In genomic region chrX:135050603-135051002, GRCh38 we compare ENCODE assay signal across 9 cellular contexts. TPM values are rescaled to one million over a fixed set of nuclear protein-coding genes. Genes with fewer than 3 reads are reported as not detected.
DNase-seq lines count a peak whose midpoint lies in the region; ATAC-seq and TF ChIP-seq lines count a peak whose summit lies in the region.
"Had no signal": no experiment of that assay in that cellular context is flagged by ENCODE, and none has a peak within 500 bp of the region (broad histone marks: within the 10 kb centered on the region; RNA-seq: fewer than 3 reads in every experiment).

No MANE protein-coding gene starts in this region.

- H3K4me3 Mint-ChIP-seq in CD4-positive, alpha-beta memory T cell = peak overlapping the region; percentile 84 to 92 (median 90)
- peak overlapping the region; percentile 75 for H3K4me3 Mint-ChIP-seq in endodermal cell

- CTCF ChIA-PET in CD4-positive, alpha-beta memory T cell (lab: Charles Lee; ENCODE audit: partially characterized antibody) = no interaction called here
- CTCF ChIA-PET in Panc1 (lab: Charles Lee) = no interaction called here

- no peak overlapping the region for H3K4me3 ChIP-seq in CD4-positive, alpha-beta memory T cell (ENCODE audit: low read length in 2 of 2)
- H3K4me3 ChIP-seq in Panc1 (ENCODE audit: low read depth in 2 of 2, low read length in 2 of 2) = peak overlapping the region; percentile 69 to 85
- H3K4me3 ChIP-seq in endodermal cell (ENCODE audit: low read length) = peak overlapping the region; percentile 81
- peak overlapping the region; percentile 55 for H3K4me3 ChIP-seq in neuron (ENCODE audit: low read length)

- BruUV-seq in Panc1 (replicated peaks; lab: Mats Ljungman, UMichigan) = no TSS peak

- H3K4me1 ChIP-seq in CD4-positive, alpha-beta memory T cell (ENCODE audit: insufficient read depth, low read length) = peaks cover 13% of the 10 kb centered on the region
- H3K4me1 ChIP-seq in Panc1 (ENCODE audit: control insufficient read depth, insufficient read depth, low read length) (peaks cover 13% of the 10 kb centered on the region), endodermal cell (ENCODE audit: control insufficient read depth, insufficient read depth, low read length) (no peaks in the 10 kb centered on the region), neuron (ENCODE audit: insufficient read depth, low read length) (peaks cover 9% of the 10 kb centered on the region)

- H3K36me3 ChIP-seq in CD4-positive, alpha-beta memory T cell (ENCODE audit: insufficient read depth, low read length) = no peaks in the 10 kb centered on the region
- H3K36me3 ChIP-seq in Panc1 (ENCODE audit: control insufficient read depth, insufficient read depth, low read length) (peaks cover 4% of the 10 kb centered on the region; the same call in 1 of the 2 replicates), endodermal cell (ENCODE audit: control insufficient read depth, insufficient read depth, low read length) (no peaks in the 10 kb centered on the region), neuron (ENCODE audit: insufficient read depth, low read length) (no peaks in the 10 kb centered on the region)

- no peaks in the 10 kb centered on the region for H3K9me3 ChIP-seq in CD4-positive, alpha-beta memory T cell (ENCODE audit: control insufficient read depth in 1 of 2, low read length in 2 of 2)
- H3K9me3 ChIP-seq in Panc1 (ENCODE audit: control insufficient read depth, insufficient read depth, low read depth, low read length) (no peaks in the 10 kb centered on the region), endodermal cell (ENCODE audit: control insufficient read depth, low read length) (no peaks in the 10 kb centered on the region), neuron (ENCODE audit: low read length) (no peaks in the 10 kb centered on the region)

- no peaks in the 10 kb centered on the region for H3K27me3 ChIP-seq in CD4-positive, alpha-beta memory T cell (ENCODE audit: insufficient read depth, low read length)
- no peaks in the 10 kb centered on the region for H3K27me3 ChIP-seq in Panc1 (ENCODE audit: control insufficient read depth, insufficient read depth, low read length)
- H3K27me3 ChIP-seq in endodermal cell (ENCODE audit: control insufficient read depth, insufficient read depth, low read length, poor library complexity, severe bottlenecking) = no peaks in the 10 kb centered on the region
- H3K27me3 ChIP-seq in neuron (ENCODE audit: insufficient read depth, low read length) = no peaks in the 10 kb centered on the region

- H3K27me3 Mint-ChIP-seq in CD4-positive, alpha-beta memory T cell = no peaks in the 10 kb centered on the region
- H3K27me3 Mint-ChIP-seq in endodermal cell (ENCODE audit: insufficient read depth) = no peaks in the 10 kb centered on the region

- intact Hi-C loops in CD4-positive, alpha-beta memory T cell (cut with micrococcal nuclease) = no loop called here
- intact Hi-C loops in Panc1 (cut with micrococcal nuclease; ENCODE audit: unreplicated experiment) = no loop called here
- intact Hi-C loops in posterior vena cava (cut with DNase I) = no loop called here

- ATAC-seq in Panc1 (no peak), HG02678 (IDR thresholded peaks at IDR 0.05; ENCODE audit: unreplicated experiment) (no peak)

- no peak overlapping the region for H3K9ac ChIP-seq in endodermal cell (ENCODE audit: extremely low read depth, low read length, poor library complexity, severe bottlenecking)

- H3K27ac ChIP-seq in CD4-positive, alpha-beta memory T cell (ENCODE audit: low read depth, low read length) = no peak overlapping the region
- H3K27ac ChIP-seq in Panc1 (ENCODE audit: low read length) (peak overlapping the region; percentile 91), endodermal cell (ENCODE audit: low read depth, low read length) (no peak overlapping the region)

- no peaks in the 10 kb centered on the region for H3K36me3 Mint-ChIP-seq in CD4-positive, alpha-beta memory T cell
- peaks cover 7% of the 10 kb centered on the region for H3K36me3 Mint-ChIP-seq in endodermal cell (ENCODE audit: low read depth)

- H2AFZ ChIP-seq in neuron (ENCODE audit: low read depth, low read length) = no peak overlapping the region

- H3K4me1 Mint-ChIP-seq in CD4-positive, alpha-beta memory T cell = peaks cover 14 to 27% (median 17%) of the 10 kb centered on the region in 4 donors
- peaks cover 9% of the 10 kb centered on the region for H3K4me1 Mint-ChIP-seq in endodermal cell

- no peak for DNase-seq in CD4-positive, alpha-beta memory T cell
- DNase-seq in Panc1 (ENCODE audit: low read depth, low spot score) = no peak
- no peak for DNase-seq in endodermal cell
- no peak for DNase-seq in posterior vena cava (ENCODE audit: low spot score)
- DNase-seq in activated effector memory CD4-positive, alpha-beta T cell treated with anti-CD3 and anti-CD28 coated beads, Interleukin-2, amount 50 U/mL, for 16 hours = no peak
- DNase-seq in NCI-H510A treated with DMSO at 0.1 percent for 48 hours (lab: John Stamatoyannopoulos, UW) = no peak
- DNase-seq: activated CD4-positive, alpha-beta T cell treated with anti-CD3 and anti-CD28 coated beads, Interleukin-2, amount 50 U/mL, for 48 hours had no signal

- WGBS in endodermal cell (ENCODE audit: insufficient coverage in 1 of 2, insufficient read length in 1 of 2), 2 experiments = 95% methylated on average over 3 of the region's 3 CpGs; no CpG with 5 or more reads in 1 of the 2 experiments

- POLR2A ChIA-PET in CD4-positive, alpha-beta memory T cell (lab: Charles Lee; ENCODE audit: partially characterized antibody) = no interaction called here
- POLR2A ChIA-PET in Panc1 (lab: Charles Lee) = interaction anchor here (0.9 kb wide), 1 partner anchor 10 kb away, joined by 3 read pairs; no protein-coding TSS in a partner anchor

- H3K27ac Mint-ChIP-seq in CD4-positive, alpha-beta memory T cell = peak overlapping the region; percentile 44 to 89 (median 83)
- H3K27ac Mint-ChIP-seq in endodermal cell = no peak overlapping the region

- TF ChIP-seq CTCF in Panc1 (IDR thresholded peaks at IDR 0.05) (no peak), endodermal cell (conservative IDR thresholded peaks at IDR 0.05) (no peak)

- in situ Hi-C loops in Panc1 (cut with HindIII; ENCODE audit: low pct_unique_long_range_greater_than_20kb, low sequenced_read_pairs) = no loop called here

- no peaks in the 10 kb centered on the region for H3K9me3 Mint-ChIP-seq in CD4-positive, alpha-beta memory T cell
- H3K9me3 Mint-ChIP-seq in endodermal cell = peaks cover 44% of the 10 kb centered on the region

RNA-seq across cellular contexts. Expression of gene RTL8A, which starts 1.3 kb away (rescaled TPM):
- total RNA-seq in CD4-positive, alpha-beta memory T cell = 10 to 100 TPM; 15.6 to 15.9 TPM
- 10 to 100 TPM; 12.0 to 30.1 TPM for polyA plus RNA-seq in CD4-positive, alpha-beta memory T cell
- total RNA-seq in Panc1 (2021; ENCODE audit: unreplicated experiment) = 72.6 TPM
- polyA plus RNA-seq in Panc1 (2012; ENCODE audit: insufficient read length) = 164 TPM
- total RNA-seq in endodermal cell = 10 to 100 TPM; 33.6 to 42.3 TPM
- polyA plus RNA-seq in endodermal cell (2013, experiment 1 of 2) = 83.7 TPM
- polyA plus RNA-seq in endodermal cell (2013, experiment 2 of 2) = 80.1 TPM
- total RNA-seq in posterior vena cava = 10 to 100 TPM; 41.9 to 47.4 TPM

RNA-seq across cellular contexts. Expression of gene RTL8C, which starts 18.4 kb away (rescaled TPM):
- total RNA-seq in CD4-positive, alpha-beta memory T cell = 10 to 100 TPM; 18.5 to 21.0 TPM
- polyA plus RNA-seq in CD4-positive, alpha-beta memory T cell = 10 to 100 TPM; 19.4 to 29.2 TPM
- total RNA-seq in Panc1 (2021; ENCODE audit: unreplicated experiment) (170 TPM), endodermal cell (100 to 1,000 TPM in 1 of 2 donors, 10 to 100 TPM in 1; 88.1 to 107 TPM), posterior vena cava (100 to 1,000 TPM; 150 to 155 TPM)
- 368 TPM for polyA plus RNA-seq in Panc1 (2012; ENCODE audit: insufficient read length)
- polyA plus RNA-seq in endodermal cell (2013, experiment 1 of 2) = 121 TPM
- 103 TPM for polyA plus RNA-seq in endodermal cell (2013, experiment 2 of 2)

RNA-seq across cellular contexts. Expression of gene RTL8B, which starts 28.3 kb away (rescaled TPM):
- under 1 TPM; 0.38 to 0.64 TPM for total RNA-seq in CD4-positive, alpha-beta memory T cell
- polyA plus RNA-seq in CD4-positive, alpha-beta memory T cell = under 1 TPM; 0.11 to 0.35 TPM
- total RNA-seq in Panc1 (2021; ENCODE audit: unreplicated experiment) (29.8 TPM), endodermal cell (1 to 10 TPM; 8.6 to 8.8 TPM), posterior vena cava (10 to 100 TPM; 21.8 to 23.2 TPM)
- polyA plus RNA-seq in Panc1 (2012; ENCODE audit: insufficient read length) = 30.7 TPM
- 16.7 TPM for polyA plus RNA-seq in endodermal cell (2013, experiment 1 of 2)
- polyA plus RNA-seq in endodermal cell (2013, experiment 2 of 2) = 14.4 TPM

RNA-seq across cellular contexts. Expression of gene SMIM10L2B, which starts 47.9 kb away (rescaled TPM):
- under 1 TPM; 0.53 to 0.58 TPM for total RNA-seq in CD4-positive, alpha-beta memory T cell
- polyA plus RNA-seq in CD4-positive, alpha-beta memory T cell = under 1 TPM in 1 of 2 donors, not detected in 1; 0.49 TPM
- total RNA-seq in Panc1 (2021; ENCODE audit: unreplicated experiment) (0.95 TPM), endodermal cell (1 to 10 TPM; 5.1 to 7.5 TPM), posterior vena cava (1 to 10 TPM; 1.7 to 3.2 TPM)
- 0.58 TPM for polyA plus RNA-seq in Panc1 (2012; ENCODE audit: insufficient read length)
- 5.0 TPM for polyA plus RNA-seq in endodermal cell (2013, experiment 1 of 2)
- 3.9 TPM for polyA plus RNA-seq in endodermal cell (2013, experiment 2 of 2)

RNA-seq across cellular contexts. Expression of gene SMIM10, which starts 59.8 kb away (rescaled TPM):
- total RNA-seq in CD4-positive, alpha-beta memory T cell = not detected
- not detected for polyA plus RNA-seq in CD4-positive, alpha-beta memory T cell
- 7.2 TPM for total RNA-seq in Panc1 (2021; ENCODE audit: unreplicated experiment)
- polyA plus RNA-seq in Panc1 (2012; ENCODE audit: insufficient read length) = 7.4 TPM
- 1 to 10 TPM; 1.2 to 2.7 TPM for total RNA-seq in endodermal cell
- 0.46 TPM for polyA plus RNA-seq in endodermal cell (2013, experiment 1 of 2)
- polyA plus RNA-seq in endodermal cell (2013, experiment 2 of 2) = 0.46 TPM
- 10 to 100 TPM; 17.0 to 20.0 TPM for total RNA-seq in posterior vena cava

Comparison
In these comparisons a context has a peak if more than half of its experiments do, and no peak if none do; other contexts are left out.
1. H3K4me3 ChIP-seq: peak in Panc1 (2 of 2), endodermal cell (single experiment) and neuron (single experiment); none in CD4-positive, alpha-beta memory T cell (0 of 2).
2. RNA of gene RTL8B, which starts 28.3 kb away (total RNA-seq): 29.8 TPM in Panc1 (single experiment), 21.8 to 23.2 TPM in posterior vena cava and 8.6 to 8.8 TPM in endodermal cell; 0.38 to 0.64 TPM in CD4-positive, alpha-beta memory T cell; every median in the first group is over 4 times any median in the second.